2 cellular contexts compared by ENCODE assay signal in the genomic region with DNA sequence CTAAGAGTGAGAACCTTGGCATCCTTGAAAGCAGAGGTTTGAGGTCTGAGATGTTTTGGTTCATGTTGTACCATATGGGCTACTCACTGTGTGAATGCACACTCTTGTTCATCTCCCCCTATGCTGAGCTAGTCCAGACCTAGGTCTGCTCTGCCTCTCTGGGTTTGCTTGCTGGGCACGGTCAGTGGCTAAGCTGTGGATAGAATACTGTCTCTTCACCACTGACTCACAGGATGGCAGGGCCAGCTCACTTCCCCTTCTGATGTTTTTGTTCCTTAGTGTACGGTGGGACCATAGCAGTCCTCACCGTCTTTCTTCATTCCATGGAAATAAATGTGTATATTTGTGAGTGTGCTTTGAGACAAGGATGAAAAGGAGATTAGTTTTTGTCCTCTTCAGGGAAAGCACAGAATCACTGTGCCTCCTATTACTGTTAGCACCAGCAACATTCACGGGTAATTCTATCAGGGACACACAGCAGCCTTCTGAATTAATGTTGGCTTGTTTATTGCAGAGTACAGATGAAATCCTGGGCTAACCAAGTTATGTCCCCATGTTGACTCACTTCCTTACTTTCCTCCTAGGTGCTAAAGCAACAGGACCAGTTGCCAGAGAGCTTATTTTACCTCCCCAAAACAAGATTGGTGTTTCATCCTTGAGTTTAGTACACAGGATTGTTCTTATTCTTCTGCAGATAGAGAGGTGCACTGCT.
TF ChIP-seq lines count a peak whose summit lies in the region.

No MANE protein-coding gene starts in this region.

TF ChIP-seq in liver, 16 proteins besides CTCF, POLR2A, EP300 and RAD21:
- TF ChIP-seq RXRA (IDR thresholded peaks at IDR 0.05), result no peak
- TF ChIP-seq EGR1 (IDR thresholded peaks at IDR 0.05; ENCODE audit: low read depth in 2 of 2), result no peak
- TF ChIP-seq SP1 (IDR thresholded peaks at IDR 0.05), result no peak
- TF ChIP-seq, protein P1, sequence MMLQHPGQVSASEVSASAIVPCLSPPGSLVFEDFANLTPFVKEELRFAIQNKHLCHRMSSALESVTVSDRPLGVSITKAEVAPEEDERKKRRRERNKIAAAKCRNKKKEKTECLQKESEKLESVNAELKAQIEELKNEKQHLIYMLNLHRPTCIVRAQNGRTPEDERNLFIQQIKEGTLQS (IDR thresholded peaks at IDR 0.05), result no peak
- no peak for TF ChIP-seq GABPA (IDR thresholded peaks at IDR 0.05 in 1 of 2, conservative IDR thresholded peaks at IDR 0.05 in 1 of 2)
- no peak for TF ChIP-seq JUND (IDR thresholded peaks at IDR 0.05)
- TF ChIP-seq HNF4G (IDR thresholded peaks at IDR 0.05), result no peak
- TF ChIP-seq, protein P2, sequence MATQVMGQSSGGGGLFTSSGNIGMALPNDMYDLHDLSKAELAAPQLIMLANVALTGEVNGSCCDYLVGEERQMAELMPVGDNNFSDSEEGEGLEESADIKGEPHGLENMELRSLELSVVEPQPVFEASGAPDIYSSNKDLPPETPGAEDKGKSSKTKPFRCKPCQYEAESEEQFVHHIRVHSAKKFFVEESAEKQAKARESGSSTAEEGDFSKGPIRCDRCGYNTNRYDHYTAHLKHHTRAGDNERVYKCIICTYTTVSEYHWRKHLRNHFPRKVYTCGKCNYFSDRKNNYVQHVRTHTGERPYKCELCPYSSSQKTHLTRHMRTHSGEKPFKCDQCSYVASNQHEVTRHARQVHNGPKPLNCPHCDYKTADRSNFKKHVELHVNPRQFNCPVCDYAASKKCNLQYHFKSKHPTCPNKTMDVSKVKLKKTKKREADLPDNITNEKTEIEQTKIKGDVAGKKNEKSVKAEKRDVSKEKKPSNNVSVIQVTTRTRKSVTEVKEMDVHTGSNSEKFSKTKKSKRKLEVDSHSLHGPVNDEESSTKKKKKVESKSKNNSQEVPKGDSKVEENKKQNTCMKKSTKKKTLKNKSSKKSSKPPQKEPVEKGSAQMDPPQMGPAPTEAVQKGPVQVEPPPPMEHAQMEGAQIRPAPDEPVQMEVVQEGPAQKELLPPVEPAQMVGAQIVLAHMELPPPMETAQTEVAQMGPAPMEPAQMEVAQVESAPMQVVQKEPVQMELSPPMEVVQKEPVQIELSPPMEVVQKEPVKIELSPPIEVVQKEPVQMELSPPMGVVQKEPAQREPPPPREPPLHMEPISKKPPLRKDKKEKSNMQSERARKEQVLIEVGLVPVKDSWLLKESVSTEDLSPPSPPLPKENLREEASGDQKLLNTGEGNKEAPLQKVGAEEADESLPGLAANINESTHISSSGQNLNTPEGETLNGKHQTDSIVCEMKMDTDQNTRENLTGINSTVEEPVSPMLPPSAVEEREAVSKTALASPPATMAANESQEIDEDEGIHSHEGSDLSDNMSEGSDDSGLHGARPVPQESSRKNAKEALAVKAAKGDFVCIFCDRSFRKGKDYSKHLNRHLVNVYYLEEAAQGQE (IDR thresholded peaks at IDR 0.05), result no peak
- TF ChIP-seq, protein P3, sequence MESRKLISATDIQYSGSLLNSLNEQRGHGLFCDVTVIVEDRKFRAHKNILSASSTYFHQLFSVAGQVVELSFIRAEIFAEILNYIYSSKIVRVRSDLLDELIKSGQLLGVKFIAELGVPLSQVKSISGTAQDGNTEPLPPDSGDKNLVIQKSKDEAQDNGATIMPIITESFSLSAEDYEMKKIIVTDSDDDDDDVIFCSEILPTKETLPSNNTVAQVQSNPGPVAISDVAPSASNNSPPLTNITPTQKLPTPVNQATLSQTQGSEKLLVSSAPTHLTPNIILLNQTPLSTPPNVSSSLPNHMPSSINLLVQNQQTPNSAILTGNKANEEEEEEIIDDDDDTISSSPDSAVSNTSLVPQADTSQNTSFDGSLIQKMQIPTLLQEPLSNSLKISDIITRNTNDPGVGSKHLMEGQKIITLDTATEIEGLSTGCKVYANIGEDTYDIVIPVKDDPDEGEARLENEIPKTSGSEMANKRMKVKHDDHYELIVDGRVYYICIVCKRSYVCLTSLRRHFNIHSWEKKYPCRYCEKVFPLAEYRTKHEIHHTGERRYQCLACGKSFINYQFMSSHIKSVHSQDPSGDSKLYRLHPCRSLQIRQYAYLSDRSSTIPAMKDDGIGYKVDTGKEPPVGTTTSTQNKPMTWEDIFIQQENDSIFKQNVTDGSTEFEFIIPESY (IDR thresholded peaks at IDR 0.05), result no peak
- TF ChIP-seq, protein P4, sequence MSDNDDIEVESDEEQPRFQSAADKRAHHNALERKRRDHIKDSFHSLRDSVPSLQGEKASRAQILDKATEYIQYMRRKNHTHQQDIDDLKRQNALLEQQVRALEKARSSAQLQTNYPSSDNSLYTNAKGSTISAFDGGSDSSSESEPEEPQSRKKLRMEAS (IDR thresholded peaks at IDR 0.05), result no peak
- TF ChIP-seq FOXA1 (IDR thresholded peaks at IDR 0.05), result no peak
- no peak for TF ChIP-seq NR2F2 (IDR thresholded peaks at IDR 0.05)
- TF ChIP-seq FOXA2 (IDR thresholded peaks at IDR 0.05), result no peak

TF ChIP-seq in HepG2, 621 proteins besides CTCF, POLR2A, EP300 and RAD21:
- TF ChIP-seq ZC3H4 (CRISPR knock-in tag; IDR thresholded peaks at IDR 0.05; ENCODE audit: borderline replicate concordance), result no peak
- TF ChIP-seq ZIK1 (CRISPR knock-in tag; IDR thresholded peaks at IDR 0.05; ENCODE audit: borderline replicate concordance, low read depth), result no peak
- TF ChIP-seq, protein P5, sequence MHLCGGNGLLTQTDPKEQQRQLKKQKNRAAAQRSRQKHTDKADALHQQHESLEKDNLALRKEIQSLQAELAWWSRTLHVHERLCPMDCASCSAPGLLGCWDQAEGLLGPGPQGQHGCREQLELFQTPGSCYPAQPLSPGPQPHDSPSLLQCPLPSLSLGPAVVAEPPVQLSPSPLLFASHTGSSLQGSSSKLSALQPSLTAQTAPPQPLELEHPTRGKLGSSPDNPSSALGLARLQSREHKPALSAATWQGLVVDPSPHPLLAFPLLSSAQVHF (CRISPR knock-in tag; IDR thresholded peaks at IDR 0.05), result no peak
- no peak for TF ChIP-seq ARNTL (CRISPR knock-in tag; IDR thresholded peaks at IDR 0.05)
- no peak for TF ChIP-seq HDAC6 (IDR thresholded peaks at IDR 0.05; ENCODE audit: low read depth, low read length)
- TF ChIP-seq ZNF264 (CRISPR knock-in tag; IDR thresholded peaks at IDR 0.05), result no peak
- TF ChIP-seq ZNF672 (CRISPR knock-in tag; IDR thresholded peaks at IDR 0.05), result no peak
- TF ChIP-seq KLF15 (CRISPR knock-in tag; IDR thresholded peaks at IDR 0.05; ENCODE audit: borderline replicate concordance), result no peak
- TF ChIP-seq CC2D1A (CRISPR knock-in tag; IDR thresholded peaks at IDR 0.05), result no peak
- no peak for TF ChIP-seq ETV6 (CRISPR knock-in tag; conservative IDR thresholded peaks at IDR 0.05)
- TF ChIP-seq ZNF367 (CRISPR knock-in tag; IDR thresholded peaks at IDR 0.05; ENCODE audit: borderline replicate concordance), result no peak
- no peak for TF ChIP-seq TOPORS (CRISPR knock-in tag; IDR thresholded peaks at IDR 0.05)
- TF ChIP-seq CBX5 (CRISPR knock-in tag; IDR thresholded peaks at IDR 0.05; ENCODE audit: borderline replicate concordance), result no peak
- TF ChIP-seq, protein P6, sequence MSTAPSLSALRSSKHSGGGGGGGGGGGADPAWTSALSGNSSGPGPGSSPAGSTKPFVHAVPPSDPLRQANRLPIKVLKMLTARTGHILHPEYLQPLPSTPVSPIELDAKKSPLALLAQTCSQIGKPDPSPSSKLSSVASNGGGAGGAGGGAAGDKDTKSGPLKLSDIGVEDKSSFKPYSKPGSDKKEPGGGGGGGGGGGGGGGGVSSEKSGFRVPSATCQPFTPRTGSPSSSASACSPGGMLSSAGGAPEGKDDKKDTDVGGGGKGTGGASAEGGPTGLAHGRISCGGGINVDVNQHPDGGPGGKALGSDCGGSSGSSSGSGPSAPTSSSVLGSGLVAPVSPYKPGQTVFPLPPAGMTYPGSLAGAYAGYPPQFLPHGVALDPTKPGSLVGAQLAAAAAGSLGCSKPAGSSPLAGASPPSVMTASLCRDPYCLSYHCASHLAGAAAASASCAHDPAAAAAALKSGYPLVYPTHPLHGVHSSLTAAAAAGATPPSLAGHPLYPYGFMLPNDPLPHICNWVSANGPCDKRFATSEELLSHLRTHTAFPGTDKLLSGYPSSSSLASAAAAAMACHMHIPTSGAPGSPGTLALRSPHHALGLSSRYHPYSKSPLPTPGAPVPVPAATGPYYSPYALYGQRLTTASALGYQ (CRISPR knock-in tag; IDR thresholded peaks at IDR 0.05), result no peak
- TF ChIP-seq HNRNPL (IDR thresholded peaks at IDR 0.05; ENCODE audit: low read depth, low read length), result no peak
- no peak for TF ChIP-seq ADNP (CRISPR knock-in tag; IDR thresholded peaks at IDR 0.05)
